27 cellular contexts compared by ENCODE assay signal in the genomic region with DNA sequence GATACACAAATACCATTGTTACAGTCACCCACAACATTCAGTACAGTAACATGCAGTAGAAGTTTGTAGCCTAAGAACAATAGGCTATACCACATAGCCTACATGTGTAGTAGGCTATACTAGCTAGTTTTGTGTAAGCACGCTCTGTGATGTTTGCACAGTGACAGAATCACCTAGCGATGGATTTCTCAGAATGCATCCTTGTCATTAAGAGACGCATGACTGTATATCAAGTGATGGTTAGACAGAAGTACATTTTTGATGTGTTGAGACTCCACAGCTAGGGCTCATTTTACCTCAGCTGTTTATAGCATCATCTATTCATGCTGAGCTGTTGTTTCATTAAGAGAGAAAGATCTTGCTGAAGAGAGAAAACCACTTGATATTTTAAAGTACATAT. TPM values are rescaled to one million over a fixed set of nuclear protein-coding genes. Genes with fewer than 3 reads are reported as not detected.
DNase-seq lines count a peak whose midpoint lies in the region; ATAC-seq, FAIRE-seq and TF ChIP-seq lines count a peak whose summit lies in the region.
"Had no signal": no experiment of that assay in that cellular context is flagged by ENCODE, and none has a peak within 500 bp of the region (broad histone marks: within the 10 kb centered on the region; RNA-seq: fewer than 3 reads in every experiment).

No MANE protein-coding gene starts in this region.

- CTCF ChIA-PET in activated CD4-positive, alpha-beta T cell treated with anti-CD3 and anti-CD28 coated beads for 36 hours (lab: Charles Lee) = interaction anchor here (0.9 to 1.5 kb wide), 2 partner anchors 9 kb away, joined by 3 to 4 read pairs; no protein-coding TSS in a partner anchor
- CTCF ChIA-PET in CD4-positive, alpha-beta memory T cell (lab: Charles Lee; ENCODE audit: partially characterized antibody) = no interaction called here

- H3K4me1 Mint-ChIP-seq in activated CD4-positive, alpha-beta T cell treated with anti-CD3 and anti-CD28 coated beads for 36 hours = no peaks in the 10 kb centered on the region
- no peaks in the 10 kb centered on the region for H3K4me1 Mint-ChIP-seq in activated T-helper 17 cell treated with anti-CD3 and anti-CD28 coated beads, Interleukin-2, amount 50 U/mL, for 72 hours
- peaks cover 11% of the 10 kb centered on the region for H3K4me1 Mint-ChIP-seq in glutamatergic neuron (ENCODE audit: low read depth, unreplicated experiment)
- H3K4me1 Mint-ChIP-seq in CD4-positive, alpha-beta memory T cell = peaks cover 0 to 3% (median 0%) of the 10 kb centered on the region in 4 donors

- POLR2A ChIA-PET in activated CD4-positive, alpha-beta T cell treated with anti-CD3 and anti-CD28 coated beads for 36 hours (lab: Charles Lee) = no interaction called here
- POLR2A ChIA-PET in CD4-positive, alpha-beta memory T cell (lab: Charles Lee; ENCODE audit: partially characterized antibody) = interaction anchor here (1.7 kb wide), 1 partner anchor 49 kb away, joined by 4 read pairs; a partner anchor contains a TSS

- no peak for TF ChIP-seq POLR2A in GM12891 (IDR thresholded peaks at IDR 0.05; ENCODE audit: low read depth, low read length)

- H3K27ac ChIP-seq in CD4-positive, alpha-beta memory T cell (ENCODE audit: low read depth, low read length) = no peak overlapping the region
- H3K27ac ChIP-seq: 22Rv1; A549; BLaER1 treated with 17β-estradiol and CSF1 and Interleukin-3, amounts not matched to agents 10 nM and 100 nM; C4-2B had no signal

- no peak overlapping the region for H3K4me3 ChIP-seq in CD4-positive, alpha-beta memory T cell (ENCODE audit: low read length in 2 of 2)
- H3K4me3 ChIP-seq: A549; BLaER1 treated with 17β-estradiol and CSF1 and Interleukin-3, amounts not matched to agents 10 nM and 100 nM had no signal

- peaks cover 62% of the 10 kb centered on the region for H3K36me3 ChIP-seq in CD4-positive, alpha-beta memory T cell (ENCODE audit: insufficient read depth, low read length)

- H3K4me1 ChIP-seq in CD4-positive, alpha-beta memory T cell (ENCODE audit: insufficient read depth, low read length) = no peaks in the 10 kb centered on the region
- H3K4me1 ChIP-seq: A549; BLaER1 treated with 17β-estradiol and CSF1 and Interleukin-3, amounts not matched to agents 10 nM and 100 nM had no signal

- peaks cover 50% of the 10 kb centered on the region for H3K36me3 Mint-ChIP-seq in activated CD4-positive, alpha-beta T cell treated with anti-CD3 and anti-CD28 coated beads for 36 hours (ENCODE audit: low read depth)
- peaks cover 98% of the 10 kb centered on the region for H3K36me3 Mint-ChIP-seq in activated T-helper 17 cell treated with anti-CD3 and anti-CD28 coated beads, Interleukin-2, amount 50 U/mL, for 72 hours (ENCODE audit: low read depth)
- H3K36me3 Mint-ChIP-seq in glutamatergic neuron (ENCODE audit: unreplicated experiment) = no peaks in the 10 kb centered on the region
- H3K36me3 Mint-ChIP-seq in CD4-positive, alpha-beta memory T cell = peaks cover 52 to 81% of the 10 kb centered on the region in 2 donors

- intact Hi-C loops in activated CD4-positive, alpha-beta T cell treated with anti-CD3 and anti-CD28 coated beads for 36 hours (cut with DNase I, micrococcal nuclease) = no loop called here
- intact Hi-C loops in CD4-positive, alpha-beta memory T cell (cut with micrococcal nuclease) = no loop called here

- no peaks in the 10 kb centered on the region for H3K9me3 Mint-ChIP-seq in activated CD4-positive, alpha-beta T cell treated with anti-CD3 and anti-CD28 coated beads for 36 hours (ENCODE audit: low read depth)
- no peaks in the 10 kb centered on the region for H3K9me3 Mint-ChIP-seq in activated T-helper 17 cell treated with anti-CD3 and anti-CD28 coated beads, Interleukin-2, amount 50 U/mL, for 72 hours
- no peaks in the 10 kb centered on the region for H3K9me3 Mint-ChIP-seq in glutamatergic neuron (ENCODE audit: unreplicated experiment)
- no peaks in the 10 kb centered on the region for H3K9me3 Mint-ChIP-seq in CD4-positive, alpha-beta memory T cell
- H3K9me3 Mint-ChIP-seq: CD4-positive, alpha-beta T cell; CD8-positive, alpha-beta memory T cell had no signal

- H3K27ac Mint-ChIP-seq in activated CD4-positive, alpha-beta T cell treated with anti-CD3 and anti-CD28 coated beads for 36 hours = no peak overlapping the region
- H3K27ac Mint-ChIP-seq in activated T-helper 17 cell treated with anti-CD3 and anti-CD28 coated beads, Interleukin-2, amount 50 U/mL, for 72 hours = peak overlapping the region; percentile 0
- peak overlapping the region; percentile 79 for H3K27ac Mint-ChIP-seq in glutamatergic neuron (ENCODE audit: unreplicated experiment)
- H3K27ac Mint-ChIP-seq in CD4-positive, alpha-beta memory T cell = peak overlapping the region in 2 of 7 donors; percentile 38 to 65
- H3K27ac Mint-ChIP-seq: B cell; CD4-positive, alpha-beta T cell had no signal

- FAIRE-seq in GM12891 (lab: Jason Lieb, UNC) = peak; percentile 60
- FAIRE-seq: A549, GM12892, GM19239 had no signal

- ATAC-seq in activated CD4-positive, alpha-beta T cell treated with anti-CD3 and anti-CD28 coated beads for 36 hours = peak; percentile 61
- peak; percentile 71 for ATAC-seq in activated T-helper 17 cell treated with anti-CD3 and anti-CD28 coated beads, Interleukin-2, amount 50 U/mL, for 72 hours (replicated peaks)
- ATAC-seq: A549 had no signal

- TF ChIP-seq CTCF in glutamatergic neuron (IDR thresholded peaks at IDR 0.05; ENCODE audit: partially characterized antibody, unreplicated experiment) (no peak), GM13976 (IDR thresholded peaks at IDR 0.05; ENCODE audit: borderline replicate concordance, control extremely low read depth, extremely low read depth, insufficient read depth, missing control alignments) (no peak)

- in situ Hi-C loops in GM13976 (cut with MboI; ENCODE audit: low sequenced_read_pairs, unreplicated experiment) = no loop called here

- H3K4me3 Mint-ChIP-seq in activated CD4-positive, alpha-beta T cell treated with anti-CD3 and anti-CD28 coated beads for 36 hours = no peak overlapping the region
- H3K4me3 Mint-ChIP-seq in activated T-helper 17 cell treated with anti-CD3 and anti-CD28 coated beads, Interleukin-2, amount 50 U/mL, for 72 hours = no peak overlapping the region
- H3K4me3 Mint-ChIP-seq in glutamatergic neuron (ENCODE audit: unreplicated experiment) = no peak overlapping the region
- no peak overlapping the region for H3K4me3 Mint-ChIP-seq in CD4-positive, alpha-beta memory T cell
- H3K4me3 Mint-ChIP-seq: B cell; CD4-positive, alpha-beta T cell; CD8-positive, alpha-beta memory T cell had no signal

- H3K27me3 ChIP-seq in CD4-positive, alpha-beta memory T cell (ENCODE audit: insufficient read depth, low read length) = no peaks in the 10 kb centered on the region
- H3K27me3 ChIP-seq: BLaER1 treated with 17β-estradiol and CSF1 and Interleukin-3, amounts not matched to agents 10 nM and 100 nM had no signal

- H3K9me3 ChIP-seq in CD4-positive, alpha-beta memory T cell (ENCODE audit: control insufficient read depth in 1 of 2, low read length in 2 of 2) = no peaks in the 10 kb centered on the region
- H3K9me3 ChIP-seq: A549; BLaER1 treated with 17β-estradiol and CSF1 and Interleukin-3, amounts not matched to agents 10 nM and 100 nM had no signal

- DNase-seq in activated CD4-positive, alpha-beta T cell treated with anti-CD3 and anti-CD28 coated beads for 36 hours = no peak
- no peak for DNase-seq in activated CD4-positive, alpha-beta T cell treated with anti-CD3 and anti-CD28 coated beads for 1 hour
- DNase-seq in GM12891 (ENCODE audit: insufficient read length, low spot score) (no peak), glutamatergic neuron (no peak), GM13976 (ENCODE audit: low spot score) (no peak), NCI-H1694 treated with DMSO at 0.1 percent for 48 hours (lab: John Stamatoyannopoulos, UW) (no peak)
- DNase-seq in CD4-positive, alpha-beta memory T cell = no peak
- DNase-seq: AML-193; CD4-positive, alpha-beta T cell; CD8-positive, alpha-beta memory T cell; COR-L47; DMS 273 treated with DMSO at 0.1 percent for 48 hours; DMS153; DMS53; DMS79; DND-41; EL; GDM1 had no signal

- H3K27me3 Mint-ChIP-seq in activated CD4-positive, alpha-beta T cell treated with anti-CD3 and anti-CD28 coated beads for 36 hours = no peaks in the 10 kb centered on the region
- no peaks in the 10 kb centered on the region for H3K27me3 Mint-ChIP-seq in activated T-helper 17 cell treated with anti-CD3 and anti-CD28 coated beads, Interleukin-2, amount 50 U/mL, for 72 hours
- H3K27me3 Mint-ChIP-seq in glutamatergic neuron (ENCODE audit: unreplicated experiment) = no peaks in the 10 kb centered on the region
- H3K27me3 Mint-ChIP-seq in CD4-positive, alpha-beta memory T cell = no peaks in the 10 kb centered on the region
- H3K27me3 Mint-ChIP-seq: B cell; CD4-positive, alpha-beta T cell; CD8-positive, alpha-beta memory T cell had no signal

RNA-seq across cellular contexts. Expression of a gene that starts 19.4 kb away (rescaled TPM):
- total RNA-seq in activated CD4-positive, alpha-beta T cell treated with anti-CD3 and anti-CD28 coated beads for 36 hours = 10 to 100 TPM; 24.1 to 27.3 TPM
- 5.2 TPM for polyA plus RNA-seq in GM12891 (2012; ENCODE audit: low read depth, missing spikeins)
- 10 to 100 TPM; 17.9 to 26.4 TPM for total RNA-seq in activated T-helper 17 cell treated with anti-CD3 and anti-CD28 coated beads, Interleukin-2, amount 50 U/mL, for 72 hours
- total RNA-seq in glutamatergic neuron (ENCODE audit: unreplicated experiment) = 26.3 TPM
- total RNA-seq in CD4-positive, alpha-beta memory T cell = 10 to 100 TPM; 30.1 to 31.9 TPM
- polyA plus RNA-seq in CD4-positive, alpha-beta memory T cell = 10 to 100 TPM; 28.8 to 35.8 TPM

RNA-seq across cellular contexts. Expression of a gene that starts 21.2 kb away (rescaled TPM):
- 1 to 10 TPM; 3.4 to 4.8 TPM for total RNA-seq in activated CD4-positive, alpha-beta T cell treated with anti-CD3 and anti-CD28 coated beads for 36 hours
- polyA plus RNA-seq in GM12891 (2012; ENCODE audit: low read depth, missing spikeins) = 3.7 TPM
- 1 to 10 TPM; 1.7 to 2.6 TPM for total RNA-seq in activated T-helper 17 cell treated with anti-CD3 and anti-CD28 coated beads, Interleukin-2, amount 50 U/mL, for 72 hours
- total RNA-seq in glutamatergic neuron (ENCODE audit: unreplicated experiment) = 21.2 TPM
- under 1 TPM; 0.79 to 0.80 TPM for total RNA-seq in CD4-positive, alpha-beta memory T cell
- polyA plus RNA-seq in CD4-positive, alpha-beta memory T cell = 1 to 10 TPM; 2.1 to 2.2 TPM

RNA-seq across cellular contexts. Expression of a gene that starts 48.5 kb away (rescaled TPM):
- 1 to 10 TPM; 1.9 to 2.4 TPM for total RNA-seq in activated CD4-positive, alpha-beta T cell treated with anti-CD3 and anti-CD28 coated beads for 36 hours
- polyA plus RNA-seq in GM12891 (2012; ENCODE audit: low read depth, missing spikeins) = 6.1 TPM
- total RNA-seq in activated T-helper 17 cell treated with anti-CD3 and anti-CD28 coated beads, Interleukin-2, amount 50 U/mL, for 72 hours = 1 to 10 TPM; 2.3 to 2.4 TPM
- total RNA-seq in glutamatergic neuron (ENCODE audit: unreplicated experiment) = 2.0 TPM
- total RNA-seq in CD4-positive, alpha-beta memory T cell = 1 to 10 TPM; 3.6 to 4.1 TPM
- under 1 TPM; 0.23 to 0.32 TPM for polyA plus RNA-seq in CD4-positive, alpha-beta memory T cell
- total RNA-seq: Daoy had no signal
- polyA plus RNA-seq: CD8-positive, alpha-beta memory T cell had no signal

RNA-seq across cellular contexts. Expression of a gene that starts 48.7 kb away (rescaled TPM):
- total RNA-seq in activated CD4-positive, alpha-beta T cell treated with anti-CD3 and anti-CD28 coated beads for 36 hours = 10 to 100 TPM; 63.5 to 65.1 TPM
- polyA plus RNA-seq in GM12891 (2012; ENCODE audit: low read depth, missing spikeins) = 52.5 TPM
- total RNA-seq in activated T-helper 17 cell treated with anti-CD3 and anti-CD28 coated beads, Interleukin-2, amount 50 U/mL, for 72 hours = 10 to 100 TPM; 61.3 to 67.6 TPM
- total RNA-seq in glutamatergic neuron (ENCODE audit: unreplicated experiment) = 86.6 TPM
- 10 to 100 TPM; 51.0 to 52.4 TPM for total RNA-seq in CD4-positive, alpha-beta memory T cell
- 10 to 100 TPM; 57.1 to 83.0 TPM for polyA plus RNA-seq in CD4-positive, alpha-beta memory T cell
